In genomic region chr18:54359233-54359632, GRCh38 we compare ENCODE assay signal across 8 cellular contexts. TPM values are rescaled to one million over a fixed set of nuclear protein-coding genes. Genes with fewer than 3 reads are reported as not detected.
A peak's percentile ranks its signal among the peaks of the same experiment; 100 is the strongest.
DNase-seq lines count a peak whose midpoint lies in the region; ATAC-seq, FAIRE-seq and TF ChIP-seq lines count a peak whose summit lies in the region.

No MANE protein-coding gene starts in this region.

- no peaks in the 10 kb centered on the region for H4K20me1 ChIP-seq in OCI-LY3 (ENCODE audit: insufficient read depth, low read length)

- peak overlapping the region; percentile 81 for H3K4me3 ChIP-seq in OCI-LY3 (ENCODE audit: low read length)

- H2AFZ ChIP-seq in OCI-LY3 (ENCODE audit: low read depth, low read length) = no peak overlapping the region

- no peaks in the 10 kb centered on the region for H3K27me3 ChIP-seq in OCI-LY3 (ENCODE audit: low read depth, low read length)

- peaks cover 25% of the 10 kb centered on the region for H3K36me3 ChIP-seq in OCI-LY3 (replicated peaks; ENCODE audit: low read depth, low read length)

- no peaks in the 10 kb centered on the region for H3K9me3 Mint-ChIP-seq in endothelial cell (ENCODE audit: unreplicated experiment)
- H3K9me3 Mint-ChIP-seq in progenitor cell of endocrine pancreas (ENCODE audit: low read depth) = no peaks in the 10 kb centered on the region

- H3K4me3 Mint-ChIP-seq in endothelial cell (ENCODE audit: unreplicated experiment) (peak overlapping the region; percentile 98), progenitor cell of endocrine pancreas (ENCODE audit: low read depth) (peak overlapping the region; percentile 93)

- DNase-seq in endothelial cell (ENCODE audit: low spot score) (no peak), progenitor cell of endocrine pancreas (ENCODE audit: low spot score, unreplicated experiment) (no peak), DMS 273 treated with DMSO at 0.1 percent for 48 hours (lab: John Stamatoyannopoulos, UW) (no peak), SIG-M5 (lab: John Stamatoyannopoulos, UW) (no peak)

- H3K27me3 Mint-ChIP-seq in endothelial cell (ENCODE audit: unreplicated experiment) (peaks cover 6% of the 10 kb centered on the region), progenitor cell of endocrine pancreas (no peaks in the 10 kb centered on the region)

- peak overlapping the region; percentile 91 for H3K9ac ChIP-seq in OCI-LY3 (ENCODE audit: low read length)

- no peak for TF ChIP-seq CTCF in OCI-LY3 (IDR thresholded peaks at IDR 0.05; ENCODE audit: low read depth, low read length)
- no peak for TF ChIP-seq CTCF in endothelial cell (IDR thresholded peaks at IDR 0.05; ENCODE audit: unreplicated experiment)
- TF ChIP-seq CTCF in progenitor cell of endocrine pancreas (IDR thresholded peaks at IDR 0.05; ENCODE audit: unreplicated experiment) = no peak

- H3K27ac Mint-ChIP-seq in endothelial cell (ENCODE audit: unreplicated experiment) (no peak overlapping the region), progenitor cell of endocrine pancreas (no peak overlapping the region)

- ATAC-seq in GM18870 (IDR thresholded peaks at IDR 0.05; ENCODE audit: unreplicated experiment) (no peak), GM19395 (IDR thresholded peaks at IDR 0.05; ENCODE audit: unreplicated experiment) (no peak)

- peak overlapping the region; percentile 90 for H3K4me2 ChIP-seq in OCI-LY3 (ENCODE audit: low read length)

- H3K4me1 ChIP-seq in OCI-LY3 (ENCODE audit: low read length) = peaks cover 16% of the 10 kb centered on the region

- FAIRE-seq in G401.6 (lab: Jason Lieb, UNC) = peak; percentile 70

- H3K27ac ChIP-seq in OCI-LY3 (ENCODE audit: low read length) = no peak overlapping the region

- H3K4me1 Mint-ChIP-seq in endothelial cell (ENCODE audit: unreplicated experiment) (peaks cover 14% of the 10 kb centered on the region), progenitor cell of endocrine pancreas (ENCODE audit: low read depth) (peaks cover 11% of the 10 kb centered on the region)

- peaks cover 17% of the 10 kb centered on the region for H3K79me2 ChIP-seq in OCI-LY3 (ENCODE audit: low read length)

- H3K36me3 Mint-ChIP-seq in endothelial cell (ENCODE audit: low read depth, unreplicated experiment) = peaks cover 12% of the 10 kb centered on the region
- peaks cover 7% of the 10 kb centered on the region for H3K36me3 Mint-ChIP-seq in progenitor cell of endocrine pancreas (ENCODE audit: insufficient read depth)

- no peaks in the 10 kb centered on the region for H3K9me3 ChIP-seq in OCI-LY3 (ENCODE audit: insufficient read depth, low read length)

RNA-seq across cellular contexts. Expression of gene C18orf54, which starts 1.5 kb away (rescaled TPM):
- total RNA-seq in endothelial cell (ENCODE audit: unreplicated experiment) (19.2 TPM), progenitor cell of endocrine pancreas (12.2 and 12.6 TPM in 2 replicates)

RNA-seq across cellular contexts. Expression of gene STARD6, which starts 1.6 kb away (rescaled TPM):
- 0.54 TPM for total RNA-seq in endothelial cell (ENCODE audit: unreplicated experiment)
- not detected in 2 replicates for total RNA-seq in progenitor cell of endocrine pancreas
